In the genomic region with DNA sequence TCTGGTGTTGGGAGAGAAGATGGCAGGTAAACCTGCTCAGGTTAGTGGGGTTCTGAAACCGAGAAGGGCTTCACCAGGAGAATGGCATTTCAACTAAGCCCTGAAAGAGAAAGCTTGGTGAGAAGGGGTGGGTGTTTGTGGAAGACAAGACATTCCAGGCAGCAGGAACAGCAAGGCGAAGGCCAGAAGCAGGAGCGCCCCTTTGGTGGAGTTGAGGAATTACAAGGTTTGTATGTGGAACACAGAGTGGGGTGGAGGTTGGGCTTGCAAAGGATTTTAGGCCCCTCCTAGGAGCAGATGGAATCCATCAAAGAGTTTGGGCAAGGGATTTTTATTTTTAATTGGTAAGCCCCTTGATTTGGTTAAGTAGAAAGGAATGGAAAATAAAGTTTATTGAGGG, we compare ENCODE assay signal across 9 cellular contexts. TPM values are rescaled to one million over a fixed set of nuclear protein-coding genes. Genes with fewer than 3 reads are reported as not detected.
DNase-seq lines count a peak whose midpoint lies in the region; ATAC-seq, FAIRE-seq and TF ChIP-seq lines count a peak whose summit lies in the region.
"Had no signal": no experiment of that assay in that cellular context is flagged by ENCODE, and none has a peak within 500 bp of the region (broad histone marks: within the 10 kb centered on the region; RNA-seq: fewer than 3 reads in every experiment).

No MANE protein-coding gene starts in this region.

- no peak overlapping the region for H3K4me3 ChIP-seq in Loucy (ENCODE audit: low read length, poor library complexity, severe bottlenecking)
- no peak overlapping the region for H3K4me3 ChIP-seq in bronchial epithelial cell (ENCODE audit: low read depth, low read length)
- H3K4me3 ChIP-seq in Peyer's patch = no peak overlapping the region
- H3K4me3 ChIP-seq: SK-N-MC had no signal

- no peaks in the 10 kb centered on the region; the same call in 1 of the 2 replicates for H3K36me3 ChIP-seq in Loucy (ENCODE audit: insufficient read depth, low read length)
- peaks cover 2% of the 10 kb centered on the region for H3K36me3 ChIP-seq in bronchial epithelial cell (ENCODE audit: control insufficient read depth, insufficient read depth, low read length)
- H3K36me3 ChIP-seq in Peyer's patch = no peaks in the 10 kb centered on the region

- H3K4me3 Mint-ChIP-seq in osteocyte (ENCODE audit: unreplicated experiment) = no peak overlapping the region

- no peaks in the 10 kb centered on the region for H3K9me3 ChIP-seq in Loucy (ENCODE audit: insufficient read depth, low read depth, low read length)
- H3K9me3 ChIP-seq in Peyer's patch = no peaks in the 10 kb centered on the region

- H3F3A ChIP-seq in Loucy (ENCODE audit: low read depth) = no peaks in the 10 kb centered on the region

- H3K79me2 ChIP-seq in Loucy (ENCODE audit: insufficient read depth, low read length) = no peaks in the 10 kb centered on the region

- peaks cover 3% of the 10 kb centered on the region for H3K36me3 Mint-ChIP-seq in osteocyte (ENCODE audit: unreplicated experiment)

- no peak overlapping the region for H2AFZ ChIP-seq in Loucy (ENCODE audit: low read length)

- peak overlapping the region in 1 of 4 donors; percentile 76 for H3K27ac ChIP-seq in Peyer's patch
- H3K27ac ChIP-seq: SK-N-MC had no signal

- peak; percentile 41 for DNase-seq in bronchial epithelial cell (ENCODE audit: low read depth)
- no peak for DNase-seq in osteocyte (ENCODE audit: extremely low spot score, unreplicated experiment)
- DNase-seq in Peyer's patch = no peak
- DNase-seq in hippocampal formation (lab: John Stamatoyannopoulos, UW) = no peak
- no peak for DNase-seq in activated CD4-positive, alpha-beta T cell treated with anti-CD3 and anti-CD28 coated beads for 1 hour

- no peak overlapping the region for H3K4me2 ChIP-seq in Loucy (ENCODE audit: low read depth, low read length, poor library complexity, severe bottlenecking)

- no peaks in the 10 kb centered on the region for H3K27me3 ChIP-seq in Loucy (ENCODE audit: insufficient read depth, low read length, poor library complexity, severe bottlenecking)
- H3K27me3 ChIP-seq in bronchial epithelial cell (ENCODE audit: control insufficient read depth, insufficient read depth, low read length) = no peaks in the 10 kb centered on the region
- no peaks in the 10 kb centered on the region for H3K27me3 ChIP-seq in Peyer's patch

- TF ChIP-seq CTCF in Loucy (conservative IDR thresholded peaks at IDR 0.05; ENCODE audit: low read length) (peak; percentile 64), bronchial epithelial cell (IDR thresholded peaks at IDR 0.05; ENCODE audit: insufficient read depth, low read length, severe bottlenecking) (peak; percentile 66), osteocyte (IDR thresholded peaks at IDR 0.05) (peak; percentile 50), Peyer's patch (IDR thresholded peaks at IDR 0.05) (peak in 3 of 6 experiments; percentile 31 to 32 (median 31))

- no peak for TF ChIP-seq POLR2A in Peyer's patch (IDR thresholded peaks at IDR 0.05)

- H3K9me3 Mint-ChIP-seq in osteocyte (ENCODE audit: unreplicated experiment) = no peaks in the 10 kb centered on the region

- peaks cover 3% of the 10 kb centered on the region for H3K4me1 Mint-ChIP-seq in osteocyte (ENCODE audit: unreplicated experiment)

- H3K4me1 ChIP-seq in Loucy (ENCODE audit: insufficient read depth, low read length, poor library complexity, severe bottlenecking) (no peaks in the 10 kb centered on the region), Peyer's patch (peaks cover 0 to 3% (median 0%) of the 10 kb centered on the region in 4 donors)

- no peaks in the 10 kb centered on the region for H3K9me2 ChIP-seq in Loucy (replicated peaks; ENCODE audit: low read depth, low read length)

- FAIRE-seq in G401.6 (lab: Jason Lieb, UNC) (peak; percentile 94), bronchial epithelial cell (lab: Jason Lieb, UNC) (no peak)

- no peak overlapping the region for H3K9ac ChIP-seq in Loucy (ENCODE audit: low read depth, low read length, poor library complexity, severe bottlenecking)

- H4K20me1 ChIP-seq in Loucy (ENCODE audit: insufficient read depth, low read length, poor library complexity, severe bottlenecking) = no peaks in the 10 kb centered on the region

- no peaks in the 10 kb centered on the region for H3K27me3 Mint-ChIP-seq in osteocyte (ENCODE audit: unreplicated experiment)

- no peak for ATAC-seq in GM19467 (IDR thresholded peaks at IDR 0.05; ENCODE audit: unreplicated experiment)

- H3K27ac Mint-ChIP-seq in osteocyte (ENCODE audit: unreplicated experiment) = no peak overlapping the region

RNA-seq across cellular contexts. Expression of gene ELOA, which starts 24.8 kb away (rescaled TPM):
- total RNA-seq in bronchial epithelial cell (16.8 and 19.6 TPM in 2 replicates), osteocyte (41.4 and 47.0 TPM in 2 replicates), Peyer's patch (10 to 100 TPM; 26.3 to 43.7 (median 31.2) TPM)

RNA-seq across cellular contexts. Expression of gene RPL11, which starts 26.9 kb away (rescaled TPM):
- 1,896 and 1,988 TPM in 2 replicates for total RNA-seq in bronchial epithelial cell
- 823 and 843 TPM in 2 replicates for total RNA-seq in osteocyte
- total RNA-seq in Peyer's patch = 100 to 1,000 TPM; 339 to 882 (median 437) TPM

RNA-seq across cellular contexts. Expression of gene PITHD1, which starts 59.7 kb away (rescaled TPM):
- 54.2 and 66.1 TPM in 2 replicates for total RNA-seq in bronchial epithelial cell
- total RNA-seq in osteocyte = 42.4 and 44.3 TPM in 2 replicates
- 10 to 100 TPM; 19.4 to 47.0 (median 30.1) TPM for total RNA-seq in Peyer's patch
